Comparison of ENCODE assay signal across 29 cellular contexts in the genomic region with DNA sequence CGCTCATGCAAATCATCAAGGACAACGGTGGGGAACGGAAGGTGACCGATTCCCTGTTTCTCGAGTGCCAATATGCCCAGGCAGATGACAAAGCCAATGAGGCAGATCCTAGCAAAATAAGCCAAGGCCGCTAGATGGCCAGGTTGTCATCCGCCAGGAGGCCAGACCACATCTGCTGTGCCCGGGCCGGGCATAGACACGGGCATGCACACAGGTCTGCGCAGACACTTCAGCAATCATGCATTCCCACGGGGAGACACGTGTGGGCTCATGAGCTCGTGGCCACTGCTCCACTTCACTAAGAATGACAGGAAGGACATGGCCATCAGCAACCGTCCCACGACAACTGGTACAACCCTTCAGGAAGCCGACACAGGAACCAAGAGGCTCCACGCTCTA. TPM values are rescaled to one million over a fixed set of nuclear protein-coding genes. Genes with fewer than 3 reads are reported as not detected.
DNase-seq lines count a peak whose midpoint lies in the region; ATAC-seq, FAIRE-seq and TF ChIP-seq lines count a peak whose summit lies in the region.
"Had no signal": no experiment of that assay in that cellular context is flagged by ENCODE, and none has a peak within 500 bp of the region (broad histone marks: within the 10 kb centered on the region; RNA-seq: fewer than 3 reads in every experiment).

No MANE protein-coding gene starts in this region.

- H3K4me3 Mint-ChIP-seq in natural killer cell treated with Interleukin-12 subunit alpha and Interleukin-12 subunit beta and Interleukin-15 and Interleukin-18, amount 100 ng/mL, for 72 hours: no peak overlapping the region
- H3K4me3 Mint-ChIP-seq: CD4-positive, alpha-beta memory T cell; T-cell had no signal

- H3K79me1 ChIP-seq in trophoblast cell (ENCODE audit: low read length): no peaks in the 10 kb centered on the region

- H3K27ac Mint-ChIP-seq in natural killer cell treated with Interleukin-12 subunit alpha and Interleukin-12 subunit beta and Interleukin-15 and Interleukin-18, amount 100 ng/mL, for 72 hours: no peak overlapping the region
- H3K27ac Mint-ChIP-seq: CD4-positive, alpha-beta memory T cell; T-cell had no signal

- 90% methylated on average over 18 of the region's 18 CpGs for WGBS in K562 (ENCODE audit: insufficient coverage, low coverage, missing lambda C conversion rate)
- no CpG with 5 or more reads among the region's 18 CpGs for WGBS in trophoblast cell (ENCODE audit: extremely low coverage, insufficient coverage, insufficient read length)
- WGBS in suprapubic skin: 88% methylated on average over 14 of the region's 18 CpGs
- 84 to 88% methylated on average over 10 to 12 of the region's 18 CpGs for WGBS in esophagus squamous epithelium, 2 donors

- H2AK5ac ChIP-seq in trophoblast cell (ENCODE audit: low read length): no peak overlapping the region

- H3K36me3 Mint-ChIP-seq in natural killer cell treated with Interleukin-12 subunit alpha and Interleukin-12 subunit beta and Interleukin-15 and Interleukin-18, amount 100 ng/mL, for 72 hours: peaks cover 15% of the 10 kb centered on the region

- intact Hi-C loops in K562 (cut with micrococcal nuclease) (no loop called here), left lung (cut with DNase I) (no loop called here), esophagus squamous epithelium (cut with DNase I) (no loop called here)

- no peak for TF ChIP-seq CTCF in K562 (IDR thresholded peaks at IDR 0.05 in 2 of 3, conservative IDR thresholded peaks at IDR 0.05 in 1 of 3; ENCODE audit: insufficient read depth in 2 of 3, low read depth in 1 of 3, low read length in 3 of 3)
- no peak for TF ChIP-seq CTCF in left lung (IDR thresholded peaks at IDR 0.05)
- TF ChIP-seq CTCF in suprapubic skin (IDR thresholded peaks at IDR 0.05): no peak
- no peak for TF ChIP-seq CTCF in esophagus squamous epithelium (IDR thresholded peaks at IDR 0.05)

- no peak overlapping the region for H3K14ac ChIP-seq in trophoblast cell (ENCODE audit: low read length)

- H3K4me2 ChIP-seq in K562 (ENCODE audit: insufficient read depth, low read length) (no peak overlapping the region), trophoblast cell (ENCODE audit: low read length) (no peak overlapping the region)

- peaks cover 6% of the 10 kb centered on the region; the same call in 1 of the 2 replicates for H4K20me1 ChIP-seq in K562 (replicated peaks; ENCODE audit: control insufficient read depth, insufficient read depth, low read length)

- H2AFZ ChIP-seq in K562 (ENCODE audit: low read depth, low read length): no peak overlapping the region
- no peak overlapping the region for H2AFZ ChIP-seq in trophoblast cell (ENCODE audit: insufficient read depth, low read length, poor library complexity)
- H2AFZ ChIP-seq: GM23248 had no signal

- ATAC-seq in K562: no peak
- peak; percentile 22 for ATAC-seq in left lung
- no peak for ATAC-seq in natural killer cell treated with Interleukin-12 subunit alpha and Interleukin-12 subunit beta and Interleukin-15 and Interleukin-18, amount 100 ng/mL, for 72 hours
- ATAC-seq: PC-3, T-cell had no signal

- no peak overlapping the region for H2BK12ac ChIP-seq in trophoblast cell (ENCODE audit: low read length)

- H4K91ac ChIP-seq in trophoblast cell (ENCODE audit: low read depth, low read length): no peak overlapping the region

- H3K4me1 Mint-ChIP-seq in natural killer cell treated with Interleukin-12 subunit alpha and Interleukin-12 subunit beta and Interleukin-15 and Interleukin-18, amount 100 ng/mL, for 72 hours (ENCODE audit: low read depth in 2 of 2): peaks cover 0 to 5% of the 10 kb centered on the region in 2 donors
- H3K4me1 Mint-ChIP-seq: T-cell had no signal

- TF ChIP-seq POLR2A in K562 (conservative IDR thresholded peaks at IDR 0.05): no peak
- no peak for TF ChIP-seq POLR2A in suprapubic skin (IDR thresholded peaks at IDR 0.05)
- TF ChIP-seq POLR2A in esophagus squamous epithelium (IDR thresholded peaks at IDR 0.05): no peak

- BruUV-seq in K562 (replicated peaks; lab: Mats Ljungman, UMichigan): no TSS peak

- DNase-seq in DMS79 treated with DMSO at 0.1 percent for 48 hours (lab: John Stamatoyannopoulos, UW) (peak; percentile 78), K562 (ENCODE audit: extremely low read depth in 1 of 4, low spot score in 3 of 4) (no peak), left lung (peak in 1 of 2 donors; percentile 61), trophoblast cell (no peak), suprapubic skin (ENCODE audit: low spot score in 2 of 2) (no peak), esophagus squamous epithelium (lab: John Stamatoyannopoulos, UW) (no peak)
- DNase-seq in activated CD8-positive, alpha-beta memory T cell treated with anti-CD3 and anti-CD28 coated beads for 24 hours: no peak
- DNase-seq in natural killer cell treated with Interleukin-12 subunit alpha and Interleukin-12 subunit beta and Interleukin-15 and Interleukin-18, amount 100 ng/mL, for 72 hours (ENCODE audit: low spot score): no peak
- DNase-seq: CD4-positive, alpha-beta memory T cell; COR-L47; DMS53; EL; GF-D8; GM23248; HCEC 1CT; Kasumi-1; NCI-H1092 treated with DMSO at 0.1 percent for 48 hours; NCI-H1436 treated with DMSO at 0.1 percent for 48 hours; NCI-H1930; NCI-H2107; NCI-H446; NCI-H526; NCI-H82; NK-92 treated with Interleukin-12 subunit alpha and Interleukin-12 subunit beta, amount 100 ng/mL, for 24 hours; PC-3; SHP77; T-cell had no signal

- in situ Hi-C loops in K562 (cut with MboI): no loop called here

- H2BK5ac ChIP-seq in trophoblast cell (ENCODE audit: low read depth, low read length, poor library complexity): no peak overlapping the region

- H3K79me2 ChIP-seq in K562 (ENCODE audit: control insufficient read depth, insufficient read depth, low read length) (peaks cover 44% of the 10 kb centered on the region), trophoblast cell (ENCODE audit: control insufficient read depth, insufficient read depth, low read length, poor library complexity) (no peaks in the 10 kb centered on the region)

- H3K23ac ChIP-seq in trophoblast cell (ENCODE audit: low read length): no peak overlapping the region

- no peak overlapping the region for H2BK120ac ChIP-seq in trophoblast cell (ENCODE audit: insufficient read depth, low read length, poor library complexity)

- no peak overlapping the region; a peak in 1 of 4 replicates for H3K9ac ChIP-seq in K562 (ENCODE audit: insufficient read depth in 1 of 2, low read depth in 2 of 2, low read length in 2 of 2)
- no peak overlapping the region for H3K9ac ChIP-seq in trophoblast cell (ENCODE audit: low read length)
- H3K9ac ChIP-seq: GM23248 had no signal

- FAIRE-seq in K562 (lab: Jason Lieb, UNC): no peak
- FAIRE-seq: A204.1, GM12891 had no signal

- H3K27me3 Mint-ChIP-seq in natural killer cell treated with Interleukin-12 subunit alpha and Interleukin-12 subunit beta and Interleukin-15 and Interleukin-18, amount 100 ng/mL, for 72 hours: no peaks in the 10 kb centered on the region
- H3K27me3 Mint-ChIP-seq: CD4-positive, alpha-beta memory T cell; T-cell had no signal

- H3K4me1 ChIP-seq in K562 (replicated peaks in 1 of 2; ENCODE audit: control insufficient read depth in 2 of 2, insufficient read depth in 2 of 2, low read length in 2 of 2): peaks cover 0 to 24% of the 10 kb centered on the region in 2 experiments; a peak in 1 of 5 replicates
- H3K4me1 ChIP-seq in left lung: no peaks in the 10 kb centered on the region
- no peaks in the 10 kb centered on the region for H3K4me1 ChIP-seq in trophoblast cell (ENCODE audit: control insufficient read depth in 1 of 2, insufficient read depth in 2 of 2, low read length in 2 of 2)
- H3K4me1 ChIP-seq in suprapubic skin: no peaks in the 10 kb centered on the region
- H3K4me1 ChIP-seq in esophagus squamous epithelium: no peaks in the 10 kb centered on the region

- TF ChIP-seq EP300 in K562 (IDR thresholded peaks at IDR 0.05; ENCODE audit: low read length): no peak
- no peak for TF ChIP-seq EP300 in suprapubic skin (IDR thresholded peaks at IDR 0.05)

- H3K27me3 ChIP-seq in K562 (ENCODE audit: control insufficient read depth in 2 of 2, insufficient read depth in 2 of 2, low read length in 2 of 2): no peaks in the 10 kb centered on the region
- H3K27me3 ChIP-seq in left lung: no peaks in the 10 kb centered on the region
- H3K27me3 ChIP-seq in trophoblast cell (ENCODE audit: insufficient read depth, low read length): no peaks in the 10 kb centered on the region
- H3K27me3 ChIP-seq in suprapubic skin: no peaks in the 10 kb centered on the region
- no peaks in the 10 kb centered on the region for H3K27me3 ChIP-seq in esophagus squamous epithelium

- no peaks in the 10 kb centered on the region for H3K9me1 ChIP-seq in K562 (ENCODE audit: control insufficient read depth, insufficient read depth, low read length)

- no peak overlapping the region for H3K4ac ChIP-seq in trophoblast cell (ENCODE audit: low read depth, low read length)

- CTCF ChIA-PET in K562 (lab: Yijun Ruan, JAX; ENCODE audit: low intra/inter-chr PET ratio): no interaction called here

- no peak overlapping the region for H3K4me3 ChIP-seq in K562
- no peak overlapping the region for H3K4me3 ChIP-seq in left lung
- peak overlapping the region; percentile 8 for H3K4me3 ChIP-seq in trophoblast cell (ENCODE audit: low read depth, low read length)
- no peak overlapping the region for H3K4me3 ChIP-seq in suprapubic skin
- no peak overlapping the region for H3K4me3 ChIP-seq in esophagus squamous epithelium
- H3K4me3 ChIP-seq: GM23248 had no signal

- no peaks in the 10 kb centered on the region for H3K9me3 Mint-ChIP-seq in natural killer cell treated with Interleukin-12 subunit alpha and Interleukin-12 subunit beta and Interleukin-15 and Interleukin-18, amount 100 ng/mL, for 72 hours
- H3K9me3 Mint-ChIP-seq: CD4-positive, alpha-beta memory T cell; T-cell had no signal

- no peak overlapping the region for H3K18ac ChIP-seq in trophoblast cell (ENCODE audit: low read length)

- TF ChIP-seq RAD21 in K562 (CRISPR knock-in tag; conservative IDR thresholded peaks at IDR 0.05 in 1 of 2, IDR thresholded peaks at IDR 0.05 in 1 of 2): no peak

- POLR2A ChIA-PET in K562 (lab: Yijun Ruan, JAX): interaction anchor here (0.6 kb wide), 1 partner anchor 80 kb away, joined by 3 read pairs; no protein-coding TSS in a partner anchor

- no peak overlapping the region for H4K8ac ChIP-seq in trophoblast cell (ENCODE audit: low read depth, low read length)

- H3K36me3 ChIP-seq in K562 (ENCODE audit: control insufficient read depth, insufficient read depth, low read length) (peaks cover 99% of the 10 kb centered on the region), left lung (peaks cover 0 to 99% of the 10 kb centered on the region in 2 donors), trophoblast cell (ENCODE audit: control insufficient read depth in 1 of 2, insufficient read depth in 2 of 2, low read length in 2 of 2) (peaks cover 87 to 88% of the 10 kb centered on the region in 2 experiments), suprapubic skin (peaks cover 97% of the 10 kb centered on the region), esophagus squamous epithelium (peaks cover 34 to 100% (median 66%) of the 10 kb centered on the region in 3 donors)

- H3K9me3 ChIP-seq in K562 (replicated peaks; ENCODE audit: control insufficient read depth, insufficient read depth, low read depth, low read length): no peaks in the 10 kb centered on the region
- no peaks in the 10 kb centered on the region for H3K9me3 ChIP-seq in left lung
- H3K9me3 ChIP-seq in trophoblast cell (ENCODE audit: insufficient read depth, low read depth, low read length): peaks cover 2% of the 10 kb centered on the region
- no peaks in the 10 kb centered on the region for H3K9me3 ChIP-seq in suprapubic skin
- H3K9me3 ChIP-seq in esophagus squamous epithelium: no peaks in the 10 kb centered on the region

- H4K12ac ChIP-seq in trophoblast cell (ENCODE audit: low read depth, low read length): no peak overlapping the region

- no peak overlapping the region for H3K27ac ChIP-seq in K562 (ENCODE audit: extremely low read depth, low read depth, low read length)
- H3K27ac ChIP-seq in left lung: no peak overlapping the region
- no peak overlapping the region for H3K27ac ChIP-seq in trophoblast cell (ENCODE audit: low read depth, low read length)
- H3K27ac ChIP-seq in suprapubic skin: no peak overlapping the region
- H3K27ac ChIP-seq in esophagus squamous epithelium: no peak overlapping the region
- H3K27ac ChIP-seq: GM23248 had no signal

RNA-seq across cellular contexts. Expression of a gene that starts 23.4 kb away (rescaled TPM):
- total RNA-seq in K562 (2011; cell fraction: chromatin; rRNA removed; ENCODE audit: low replicate concordance): 107 and 254 TPM in 2 replicates
- 147 and 151 TPM in 2 replicates for total RNA-seq in K562 (2011; cell fraction: nucleolus; rRNA removed)
- total RNA-seq in K562 (2011; cell fraction: nucleoplasm; rRNA removed): 105 and 112 TPM in 2 replicates
- total RNA-seq in K562 (2014; rRNA removed): 30.2 and 41.6 TPM in 2 replicates
- total RNA-seq in K562 (2014; rRNA removed; fragmentation: Illumina TruSeq; extraction: Trizol): 21.4 and 29.7 TPM in 2 replicates
- 43.4 and 44.3 TPM in 2 replicates for total RNA-seq in K562 (2015; rRNA removed; fragmentation: Illumina TruSeq; extraction: Trizol)
- 95.3 and 95.4 TPM in 2 replicates for total RNA-seq in K562 (2021)
- 32.1 and 32.8 TPM in 2 replicates for polyA plus RNA-seq in K562 (2011; rRNA removed)
- 48.9 and 72.1 TPM in 2 replicates for polyA plus RNA-seq in K562 (2011; cell fraction: cytosol; rRNA removed)
- 84.3 and 132 TPM in 2 replicates for polyA plus RNA-seq in K562 (2011; cell fraction: nucleus; rRNA removed)
- 36.0 and 81.8 TPM in 2 replicates for polyA plus RNA-seq in K562 (2012)
- 48.1 and 59.6 TPM in 2 replicates for polyA plus RNA-seq in K562 (2014; fragmentation: Illumina TruSeq; extraction: Trizol)
- 10 to 100 TPM in 1 of 2 experiments, 1 to 10 TPM in 1; 5.4 to 26.3 TPM for polyA plus RNA-seq in K562 (2014; fragmentation: Nextera tagmentation; extraction: Ambion mirVana)
- 76.3 and 90.2 TPM in 2 replicates for polyA plus RNA-seq in K562 (2014; rRNA removed)
- polyA minus RNA-seq in K562 (2011; rRNA and poly(A)+ RNA removed): 22.9 and 34.7 TPM in 2 replicates
- 29.9 and 35.5 TPM in 2 replicates for polyA minus RNA-seq in K562 (2011; cell fraction: cytosol; rRNA and poly(A)+ RNA removed)
- polyA minus RNA-seq in K562 (2011; cell fraction: nucleus; rRNA and poly(A)+ RNA removed): 51.3 and 54.0 TPM in 2 replicates
- 10 to 100 TPM; 14.6 to 30.7 TPM for total RNA-seq in left lung
- polyA plus RNA-seq in trophoblast cell (2013): 9.7 and 10.0 TPM in 2 replicates
- total RNA-seq in suprapubic skin: 10 to 100 TPM; 10.1 to 18.7 (median 14.1) TPM
- total RNA-seq in natural killer cell treated with Interleukin-12 subunit alpha and Interleukin-12 subunit beta and Interleukin-15 and Interleukin-18, amount 100 ng/mL, for 72 hours: 100 to 1,000 TPM in 1 of 2 donors, 10 to 100 TPM in 1; 28.5 to 112 TPM
- 10 to 100 TPM in 3 of 4 donors, 1 to 10 TPM in 1; 4.1 to 20.8 (median 17.2) TPM for total RNA-seq in esophagus squamous epithelium

RNA-seq across cellular contexts. Expression of a gene that starts 37.2 kb away (rescaled TPM):
- 82.4 and 114 TPM in 2 replicates for total RNA-seq in K562 (2011; cell fraction: chromatin; rRNA removed; ENCODE audit: low replicate concordance)
- 48.2 and 54.4 TPM in 2 replicates for total RNA-seq in K562 (2011; cell fraction: nucleolus; rRNA removed)
- 61.2 and 67.6 TPM in 2 replicates for total RNA-seq in K562 (2011; cell fraction: nucleoplasm; rRNA removed)
- total RNA-seq in K562 (2014; rRNA removed) (87.8 and 89.7 TPM in 2 replicates), K562 (2014; rRNA removed; fragmentation: Illumina TruSeq; extraction: Trizol) (74.3 and 81.5 TPM in 2 replicates), K562 (2015; rRNA removed; fragmentation: Illumina TruSeq; extraction: Trizol) (79.7 and 80.6 TPM in 2 replicates), K562 (2021) (65.7 and 68.3 TPM in 2 replicates), left lung (10 to 100 TPM; 36.6 to 37.9 TPM), suprapubic skin (10 to 100 TPM; 44.1 to 69.3 (median 60.0) TPM), esophagus squamous epithelium (10 to 100 TPM; 32.3 to 48.4 (median 38.0) TPM)
- polyA plus RNA-seq in K562 (2011; rRNA removed) (37.2 and 41.9 TPM in 2 replicates), K562 (2014; fragmentation: Illumina TruSeq; extraction: Trizol) (63.0 and 77.9 TPM in 2 replicates), K562 (2014; fragmentation: Nextera tagmentation; extraction: Ambion mirVana) (10 to 100 TPM; 19.1 to 23.6 TPM), K562 (2014; rRNA removed) (67.2 and 80.0 TPM in 2 replicates)
- 43.0 and 44.1 TPM in 2 replicates for polyA plus RNA-seq in K562 (2011; cell fraction: cytosol; rRNA removed)
- 40.0 and 49.0 TPM in 2 replicates for polyA plus RNA-seq in K562 (2011; cell fraction: nucleus; rRNA removed)
- 58.0 and 60.8 TPM in 2 replicates for polyA plus RNA-seq in K562 (2012)
- 39.0 and 44.5 TPM in 2 replicates for polyA minus RNA-seq in K562 (2011; rRNA and poly(A)+ RNA removed)
- polyA minus RNA-seq in K562 (2011; cell fraction: cytosol; rRNA and poly(A)+ RNA removed): 35.1 and 42.7 TPM in 2 replicates
- 11.7 and 20.2 TPM in 2 replicates for polyA minus RNA-seq in K562 (2011; cell fraction: nucleus; rRNA and poly(A)+ RNA removed)
- polyA plus RNA-seq in trophoblast cell (2013): 27.2 and 27.8 TPM in 2 replicates
- 10 to 100 TPM; 32.9 to 54.0 TPM for total RNA-seq in natural killer cell treated with Interleukin-12 subunit alpha and Interleukin-12 subunit beta and Interleukin-15 and Interleukin-18, amount 100 ng/mL, for 72 hours
